In genomic region chr3:151900460-151900859, GRCh38 we compare ENCODE assay signal across 21 cellular contexts. TPM values are rescaled to one million over a fixed set of nuclear protein-coding genes. Genes with fewer than 3 reads are reported as not detected.
"Had no signal": no experiment of that assay in that cellular context is flagged by ENCODE, and none has a peak within 500 bp of the region (broad histone marks: within the 10 kb centered on the region; RNA-seq: fewer than 3 reads in every experiment).

No MANE protein-coding gene starts in this region.

- DNase-seq: activated CD4-positive, alpha-beta T cell treated with anti-CD3 and anti-CD28 coated beads, Interleukin-2, amount 50 U/mL, for 48 hours; activated CD8-positive, alpha-beta memory T cell treated with anti-CD3 and anti-CD28 coated beads, Interleukin-2, amount 10 ng/mL, durations not matched to agents 7 days and 5 days; activated effector memory CD4-positive, alpha-beta T cell treated with Interleukin-2 at 50 U/mL for 16 hours; activated T-cell treated with anti-CD3 and anti-CD28 coated beads, Interleukin-2, amount 50 U/mL, for 24 hours; amygdala; brain microvascular endothelial cell; esophagus squamous epithelium; gastrocnemius medialis; left lung; mesendoderm; posterior cingulate gyrus; spleen; stimulated activated CD4-positive, alpha-beta T cell treated with anti-CD3 and anti-CD28 coated beads, Interleukin-1b, Interleukin-23, amount 100 ng/mL, for 48 hours; tibial artery had no signal

- H3K9me3 Mint-ChIP-seq: activated naive CD4-positive, alpha-beta T cell treated with anti-CD3 and anti-CD28 coated beads, Interleukin-2, amount 50 U/mL, for 72 hours; activated T-cell treated with anti-CD3 and anti-CD28 coated beads, Interleukin-2, amount 50 U/mL, for 24 hours; stimulated activated memory B cell treated with anti-CD40 and anti-IgM and Interleukin-4, amounts not matched to agents 10 μg/mL and 1 μg/mL and 100 μg/mL, for 72 hours; T-helper 2 cell treated with Interferon-gamma antibody and Interleukin-4, amounts not matched to agents 5 μg/mL and 100 μg/mL, for 36 hours had no signal

- ATAC-seq: activated naive CD4-positive, alpha-beta T cell treated with anti-CD3 and anti-CD28 coated beads, Interleukin-2, amount 50 U/mL, for 72 hours; gastrocnemius medialis; left lung; stimulated activated memory B cell treated with anti-CD40 and anti-IgM and Interleukin-4, amounts not matched to agents 10 μg/mL and 1 μg/mL and 100 μg/mL, for 72 hours had no signal

- H3K4me3 Mint-ChIP-seq: activated CD8-positive, alpha-beta memory T cell treated with anti-CD3 and anti-CD28 coated beads, Interleukin-2, amount 10 ng/mL, durations not matched to agents 7 days and 5 days; activated T-cell treated with anti-CD3 and anti-CD28 coated beads, Interleukin-2, amount 50 U/mL, for 24 hours; neural crest cell; stimulated activated memory B cell treated with anti-CD40 and anti-IgM and Interleukin-4, amounts not matched to agents 10 μg/mL and 1 μg/mL and 100 μg/mL, for 72 hours; T-helper 2 cell treated with Interferon-gamma antibody and Interleukin-4, amounts not matched to agents 5 μg/mL and 100 μg/mL, for 36 hours had no signal

- H3K36me3 Mint-ChIP-seq: activated CD8-positive, alpha-beta memory T cell treated with anti-CD3 and anti-CD28 coated beads, Interleukin-2, amount 10 ng/mL, durations not matched to agents 7 days and 5 days; activated naive CD4-positive, alpha-beta T cell treated with anti-CD3 and anti-CD28 coated beads, Interleukin-2, amount 50 U/mL, for 72 hours; stimulated activated memory B cell treated with anti-CD40 and anti-IgM and Interleukin-4, amounts not matched to agents 10 μg/mL and 1 μg/mL and 100 μg/mL, for 72 hours had no signal

- H3K4me3 ChIP-seq: esophagus squamous epithelium, gastrocnemius medialis, left lung, right atrium auricular region, spleen, tibial artery had no signal

- H3K36me3 ChIP-seq: brain microvascular endothelial cell, esophagus squamous epithelium, gastrocnemius medialis, left lung, right atrium auricular region, spleen, tibial artery had no signal

- H3K27ac Mint-ChIP-seq: activated CD8-positive, alpha-beta memory T cell treated with anti-CD3 and anti-CD28 coated beads, Interleukin-2, amount 10 ng/mL, durations not matched to agents 7 days and 5 days; activated naive CD4-positive, alpha-beta T cell treated with anti-CD3 and anti-CD28 coated beads, Interleukin-2, amount 50 U/mL, for 72 hours; activated T-cell treated with anti-CD3 and anti-CD28 coated beads, Interleukin-2, amount 50 U/mL, for 24 hours; stimulated activated memory B cell treated with anti-CD40 and anti-IgM and Interleukin-4, amounts not matched to agents 10 μg/mL and 1 μg/mL and 100 μg/mL, for 72 hours; T-helper 2 cell treated with Interferon-gamma antibody and Interleukin-4, amounts not matched to agents 5 μg/mL and 100 μg/mL, for 36 hours had no signal

- H3K9me3 ChIP-seq: esophagus squamous epithelium, gastrocnemius medialis, left lung, right atrium auricular region, spleen, tibial artery had no signal

- H3K27me3 Mint-ChIP-seq: activated CD8-positive, alpha-beta memory T cell treated with anti-CD3 and anti-CD28 coated beads, Interleukin-2, amount 10 ng/mL, durations not matched to agents 7 days and 5 days; activated T-cell treated with anti-CD3 and anti-CD28 coated beads, Interleukin-2, amount 50 U/mL, for 24 hours; stimulated activated memory B cell treated with anti-CD40 and anti-IgM and Interleukin-4, amounts not matched to agents 10 μg/mL and 1 μg/mL and 100 μg/mL, for 72 hours had no signal

- H3K4me1 ChIP-seq: gastrocnemius medialis had no signal

- H3K27ac ChIP-seq: brain microvascular endothelial cell, gastrocnemius medialis, left lung had no signal

- H3K27me3 ChIP-seq: brain microvascular endothelial cell, esophagus squamous epithelium, gastrocnemius medialis, left lung, right atrium auricular region, spleen, tibial artery had no signal

RNA-seq across cellular contexts. Expression of gene SUCNR1, which starts 27.0 kb away (rescaled TPM):
- total RNA-seq: activated CD8-positive, alpha-beta memory T cell treated with anti-CD3 and anti-CD28 coated beads, Interleukin-2, amount 10 ng/mL, durations not matched to agents 7 days and 5 days; activated naive CD4-positive, alpha-beta T cell treated with anti-CD3 and anti-CD28 coated beads, Interleukin-2, amount 50 U/mL, for 72 hours; dermis microvascular lymphatic vessel endothelial cell; neural crest cell had no signal
- polyA plus RNA-seq: keratinocyte had no signal
